In genomic region chr14:80456200-80456599, GRCh38 we compare ENCODE assay signal across 22 cellular contexts.
DNase-seq lines count a peak whose midpoint lies in the region; ATAC-seq and TF ChIP-seq lines count a peak whose summit lies in the region.
"Had no signal": no experiment of that assay in that cellular context is flagged by ENCODE, and none has a peak within 500 bp of the region (broad histone marks: within the 10 kb centered on the region; RNA-seq: fewer than 3 reads in every experiment).

No MANE protein-coding gene starts in this region.

- 25 to 69% methylated on average over 1 of the region's 1 CpG for WGBS in sigmoid colon, 2 donors

- H3K27ac ChIP-seq in SJCRH30 (peak overlapping the region; percentile 42), sigmoid colon (no peak overlapping the region)
- H3K27ac ChIP-seq: HL-60, stomach had no signal

- H3K4me1 ChIP-seq in SJCRH30, result peaks cover 19% of the 10 kb centered on the region
- no peaks in the 10 kb centered on the region for H3K4me1 ChIP-seq in sigmoid colon
- H3K4me1 ChIP-seq: stomach had no signal

- TF ChIP-seq EP300 in sigmoid colon (IDR thresholded peaks at IDR 0.05), result no peak

- intact Hi-C loops in sigmoid colon (cut with DNase I), result no loop called here

- TF ChIP-seq POLR2A in sigmoid colon (IDR thresholded peaks at IDR 0.05), result no peak

- H3K9me3 ChIP-seq in SJCRH30 (replicated peaks) (no peaks in the 10 kb centered on the region), sigmoid colon (no peaks in the 10 kb centered on the region)

- TF ChIP-seq CTCF in fibroblast of pulmonary artery (IDR thresholded peaks at IDR 0.05; ENCODE audit: low read length, missing control alignments) (no peak), sigmoid colon (IDR thresholded peaks at IDR 0.05) (no peak)

- H3K4me3 ChIP-seq in SJCRH30 (no peak overlapping the region), fibroblast of pulmonary artery (replicated peaks; ENCODE audit: low read depth, low read length) (no peak overlapping the region), skeletal muscle cell (ENCODE audit: low read depth, low read length) (no peak overlapping the region), sigmoid colon (no peak overlapping the region)
- H3K4me3 ChIP-seq: smooth muscle cell, stomach had no signal

- DNase-seq in GM04504 (ENCODE audit: low read depth) (peak; percentile 40), SJCRH30 (peak; percentile 58 to 84), fibroblast of pulmonary artery (ENCODE audit: low read depth) (peak; percentile 19), skeletal muscle cell (ENCODE audit: low read depth) (peak; percentile 24), sigmoid colon (no peak)
- no peak for DNase-seq in activated CD4-positive, alpha-beta T cell treated with anti-CD3 and anti-CD28 coated beads, Interleukin-2, amount 50 U/mL, for 4 hours
- DNase-seq: activated CD4-positive, alpha-beta T cell treated with anti-CD3 and anti-CD28 coated beads for 4 hours; effector CD4-positive, alpha-beta T cell; islet precursor cell; NCI-H2029 treated with DMSO at 0.1 percent for 48 hours; NCI-H446 treated with DMSO at 0.1 percent for 48 hours; posterior cingulate gyrus; stimulated activated CD4-positive, alpha-beta T cell treated with anti-CD3 and anti-CD28 coated beads, Interleukin-4, amount 100 ng/mL, for 1 hour; stomach; SW 1271; trophoblast cell had no signal

- no peak for ATAC-seq in GM21737 (IDR thresholded peaks at IDR 0.05; ENCODE audit: unreplicated experiment)
- ATAC-seq: activated T-helper 17 cell treated with anti-CD3 and anti-CD28 coated beads, Interleukin-2, amount 50 U/mL, for 72 hours; esophagus mucosa; natural killer cell treated with Interleukin-12 subunit alpha and Interleukin-12 subunit beta and Interleukin-15 and Interleukin-18, amount 100 ng/mL, for 72 hours had no signal

- H3K36me3 ChIP-seq in SJCRH30 (no peaks in the 10 kb centered on the region), sigmoid colon (no peaks in the 10 kb centered on the region)
- H3K36me3 ChIP-seq: stomach had no signal

- H3K27me3 ChIP-seq in SJCRH30, result no peaks in the 10 kb centered on the region
- H3K27me3 ChIP-seq in sigmoid colon, result no peaks in the 10 kb centered on the region
- H3K27me3 ChIP-seq: stomach had no signal

Comparison
In these comparisons a context has a peak if more than half of its experiments do, and no peak if none do; other contexts are left out.
1. DNase-seq: peak in GM04504 (single experiment), SJCRH30 (2 of 2), fibroblast of pulmonary artery (single experiment) and skeletal muscle cell (single experiment); none in sigmoid colon (single experiment) and activated CD4-positive, alpha-beta T cell treated with anti-CD3 and anti-CD28 coated beads, Interleukin-2, amount 50 U/mL, for 4 hours (0 of 2).